In the genomic region with DNA sequence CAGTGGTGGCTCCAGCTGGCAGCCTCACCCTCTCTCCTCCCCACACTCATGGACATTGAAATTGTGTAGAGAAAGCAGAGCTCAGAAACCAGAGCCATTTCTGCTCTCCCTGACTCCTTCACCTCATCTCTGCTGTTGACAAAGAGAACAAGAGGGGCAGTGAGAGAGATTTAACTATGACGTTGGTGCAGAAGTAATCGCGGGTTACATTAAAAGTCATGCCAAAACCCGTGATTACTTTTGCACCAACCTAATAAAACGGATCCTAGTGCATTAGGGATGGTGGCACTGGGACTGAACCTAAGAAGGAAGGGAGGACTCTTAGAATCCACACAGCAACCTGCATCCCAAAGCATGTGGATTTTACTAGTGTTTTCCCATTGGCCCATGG, we compare ENCODE assay signal across 19 cellular contexts.
A peak's percentile ranks its signal among the peaks of the same experiment; 100 is the strongest.
DNase-seq lines count a peak whose midpoint lies in the region; ATAC-seq and TF ChIP-seq lines count a peak whose summit lies in the region.
"Had no signal": no experiment of that assay in that cellular context is flagged by ENCODE, and none has a peak within 500 bp of the region (broad histone marks: within the 10 kb centered on the region; RNA-seq: fewer than 3 reads in every experiment).

No MANE protein-coding gene starts in this region.

- no peak overlapping the region for H3K9ac ChIP-seq in trophoblast cell (ENCODE audit: low read length)

- H4K91ac ChIP-seq in trophoblast cell (ENCODE audit: low read depth, low read length), result peak overlapping the region; percentile 54

- H3K14ac ChIP-seq in trophoblast cell (ENCODE audit: low read length), result peak overlapping the region; percentile 43

- H3K4ac ChIP-seq in trophoblast cell (ENCODE audit: low read depth, low read length), result no peak overlapping the region

- H3K4me1 ChIP-seq in trophoblast cell (ENCODE audit: control insufficient read depth in 1 of 2, insufficient read depth in 2 of 2, low read length in 2 of 2) (peaks cover 3 to 8% of the 10 kb centered on the region in 2 experiments), foreskin keratinocyte (peaks cover 41% of the 10 kb centered on the region)

- no peaks in the 10 kb centered on the region for H3K36me3 ChIP-seq in trophoblast cell (ENCODE audit: control insufficient read depth in 1 of 2, insufficient read depth in 2 of 2, low read length in 2 of 2)

- TF ChIP-seq CTCF in foreskin keratinocyte (conservative IDR thresholded peaks at IDR 0.05), result no peak

- no peak overlapping the region for H2AFZ ChIP-seq in trophoblast cell (ENCODE audit: insufficient read depth, low read length, poor library complexity)

- no peak overlapping the region for H3K4me2 ChIP-seq in trophoblast cell (ENCODE audit: low read length)

- H3K27me3 ChIP-seq in trophoblast cell (ENCODE audit: insufficient read depth, low read length), result no peaks in the 10 kb centered on the region
- no peaks in the 10 kb centered on the region for H3K27me3 ChIP-seq in foreskin keratinocyte

- no peak overlapping the region for H4K12ac ChIP-seq in trophoblast cell (ENCODE audit: low read depth, low read length)

- H2AK5ac ChIP-seq in trophoblast cell (ENCODE audit: low read length), result peak overlapping the region; percentile 81

- H3K9me3 ChIP-seq in trophoblast cell (ENCODE audit: insufficient read depth, low read depth, low read length), result no peaks in the 10 kb centered on the region

- no peaks in the 10 kb centered on the region for H3K79me1 ChIP-seq in trophoblast cell (ENCODE audit: low read length)

- no peak overlapping the region for H3K18ac ChIP-seq in trophoblast cell (ENCODE audit: low read length)

- H3K23ac ChIP-seq in trophoblast cell (ENCODE audit: low read length), result no peak overlapping the region

- H2BK120ac ChIP-seq in trophoblast cell (ENCODE audit: insufficient read depth, low read length, poor library complexity), result peak overlapping the region; percentile 27

- H3K27ac ChIP-seq in trophoblast cell (ENCODE audit: low read depth, low read length), result no peak overlapping the region
- H3K27ac ChIP-seq in foreskin keratinocyte, result no peak overlapping the region

- no peak overlapping the region for H3K4me3 ChIP-seq in trophoblast cell (ENCODE audit: low read depth, low read length)

- WGBS in trophoblast cell (ENCODE audit: extremely low coverage, insufficient coverage, insufficient read length), result no CpG with 5 or more reads among the region's 5 CpGs

- DNase-seq in DMS79 treated with DMSO at 0.1 percent for 48 hours (lab: John Stamatoyannopoulos, UW), result peak; percentile 21
- no peak for DNase-seq in DMS79 (lab: John Stamatoyannopoulos, UW)
- DNase-seq in DMS153 treated with DMSO at 0.1 percent for 48 hours (lab: John Stamatoyannopoulos, UW; ENCODE audit: unreplicated experiment), result peak; percentile 18
- peak; percentile 46 for DNase-seq in SHP77 treated with DMSO at 0.1 percent for 48 hours (lab: John Stamatoyannopoulos, UW)
- DNase-seq in trophoblast cell, result no peak
- no peak for DNase-seq in NCI-H146 (lab: John Stamatoyannopoulos, UW)
- DNase-seq in foreskin keratinocyte, result no peak
- DNase-seq: 8988T, H7, KG1, MV-4-11, NCI-H1417 treated with DMSO at 0.1 percent for 48 hours, NCI-H1930, NCI-H524 treated with DMSO at 0.1 percent for 48 hours, T-helper 1 cell had no signal

- no peak overlapping the region for H4K8ac ChIP-seq in trophoblast cell (ENCODE audit: low read depth, low read length)

- H3K79me2 ChIP-seq in trophoblast cell (ENCODE audit: control insufficient read depth, insufficient read depth, low read length, poor library complexity), result no peaks in the 10 kb centered on the region

- peak overlapping the region; percentile 68 for H2BK12ac ChIP-seq in trophoblast cell (ENCODE audit: low read length)

- ATAC-seq in foreskin keratinocyte, result no peak
- ATAC-seq in GM21528 (IDR thresholded peaks at IDR 0.05; ENCODE audit: low FRiP score, unreplicated experiment), result no peak
- ATAC-seq: HepG2, Panc1, Right ventricle myocardium inferior had no signal

- no peak overlapping the region for H2BK5ac ChIP-seq in trophoblast cell (ENCODE audit: low read depth, low read length, poor library complexity)

Comparison
In these comparisons a context has a peak if more than half of its experiments do, and no peak if none do; other contexts are left out.
1. DNase-seq: peak in DMS79 treated with DMSO at 0.1 percent for 48 hours (single experiment), DMS153 treated with DMSO at 0.1 percent for 48 hours (single experiment) and SHP77 treated with DMSO at 0.1 percent for 48 hours (single experiment); none in DMS79 (single experiment), trophoblast cell (0 of 2), NCI-H146 (single experiment) and foreskin keratinocyte (0 of 2).